In genomic region chr18:63314062-63314790, GRCh38 we compare ENCODE assay signal across 17 cellular contexts. TPM values are rescaled to one million over a fixed set of nuclear protein-coding genes. Genes with fewer than 3 reads are reported as not detected.
DNase-seq lines count a peak whose midpoint lies in the region; ATAC-seq, FAIRE-seq and TF ChIP-seq lines count a peak whose summit lies in the region.
"Had no signal": no experiment of that assay in that cellular context is flagged by ENCODE, and none has a peak within 500 bp of the region (broad histone marks: within the 10 kb centered on the region; RNA-seq: fewer than 3 reads in every experiment).

No MANE protein-coding gene starts in this region.

- H3K36me3 Mint-ChIP-seq in CD8-positive, alpha-beta T cell = peaks cover 21% of the 10 kb centered on the region
- H3K36me3 Mint-ChIP-seq in activated naive CD8-positive, alpha-beta T cell = peaks cover 17% of the 10 kb centered on the region
- peaks cover 36% of the 10 kb centered on the region for H3K36me3 Mint-ChIP-seq in natural killer cell treated with Interleukin-12 subunit alpha and Interleukin-12 subunit beta and Interleukin-15 and Interleukin-18, amount 100 ng/mL, for 72 hours

- peak overlapping the region; percentile 79 for H3K4me3 Mint-ChIP-seq in CD8-positive, alpha-beta T cell
- H3K4me3 Mint-ChIP-seq in activated naive CD8-positive, alpha-beta T cell = peak overlapping the region; percentile 93
- H3K4me3 Mint-ChIP-seq in natural killer cell treated with Interleukin-12 subunit alpha and Interleukin-12 subunit beta and Interleukin-15 and Interleukin-18, amount 100 ng/mL, for 72 hours = peak overlapping the region; percentile 96
- H3K4me3 Mint-ChIP-seq: dendritic cell treated with granulocyte-macrophage colony-stimulating factor and Interleukin-4, amounts not matched to agents 40 ng/mL and 50 ng/mL, for 4 days had no signal

- H3K27ac Mint-ChIP-seq in CD8-positive, alpha-beta T cell = peak overlapping the region; percentile 90
- peak overlapping the region; percentile 92 for H3K27ac Mint-ChIP-seq in activated naive CD8-positive, alpha-beta T cell
- H3K27ac Mint-ChIP-seq in natural killer cell treated with Interleukin-12 subunit alpha and Interleukin-12 subunit beta and Interleukin-15 and Interleukin-18, amount 100 ng/mL, for 72 hours = peak overlapping the region; percentile 95 to 99
- H3K27ac Mint-ChIP-seq: dendritic cell treated with granulocyte-macrophage colony-stimulating factor and Interleukin-4, amounts not matched to agents 40 ng/mL and 50 ng/mL, for 4 days had no signal

- no peaks in the 10 kb centered on the region for H3K9me3 Mint-ChIP-seq in CD8-positive, alpha-beta T cell
- H3K9me3 Mint-ChIP-seq in activated naive CD8-positive, alpha-beta T cell (ENCODE audit: low read depth) = no peaks in the 10 kb centered on the region
- H3K9me3 Mint-ChIP-seq in natural killer cell treated with Interleukin-12 subunit alpha and Interleukin-12 subunit beta and Interleukin-15 and Interleukin-18, amount 100 ng/mL, for 72 hours = no peaks in the 10 kb centered on the region
- H3K9me3 Mint-ChIP-seq: dendritic cell treated with granulocyte-macrophage colony-stimulating factor and Interleukin-4, amounts not matched to agents 40 ng/mL and 50 ng/mL, for 4 days had no signal

- FAIRE-seq in GM12892 (lab: Jason Lieb, UNC) = peak; percentile 50
- FAIRE-seq: islet of Langerhans had no signal

- intact Hi-C loops in CD8-positive, alpha-beta T cell (cut with DNase I, micrococcal nuclease) = loop anchor here (2.0 to 5.0 kb wide), 2 partner anchors 117 to 787 kb away; no protein-coding TSS in a partner anchor

- peak overlapping the region; percentile 12 for H3K4me3 ChIP-seq in CD8-positive, alpha-beta T cell (ENCODE audit: low read depth, low read length)
- H3K4me3 ChIP-seq: adrenal gland, SK-N-MC had no signal

- H3K27ac ChIP-seq in CD8-positive, alpha-beta T cell (ENCODE audit: low read depth, low read length) = no peak overlapping the region
- H3K27ac ChIP-seq: adrenal gland, foreskin keratinocyte, SK-N-MC had no signal

- TF ChIP-seq POLR2A in GM12892 (IDR thresholded peaks at IDR 0.05; ENCODE audit: low read depth, low read length) = no peak

- no peaks in the 10 kb centered on the region for H3K9me3 ChIP-seq in CD8-positive, alpha-beta T cell (ENCODE audit: low read length)
- H3K9me3 ChIP-seq: adrenal gland had no signal

- TF ChIP-seq CTCF in CD8-positive, alpha-beta T cell (IDR thresholded peaks at IDR 0.05) = no peak

- no peaks in the 10 kb centered on the region for H3K27me3 Mint-ChIP-seq in CD8-positive, alpha-beta T cell (ENCODE audit: low read depth)
- H3K27me3 Mint-ChIP-seq in activated naive CD8-positive, alpha-beta T cell = no peaks in the 10 kb centered on the region
- H3K27me3 Mint-ChIP-seq in natural killer cell treated with Interleukin-12 subunit alpha and Interleukin-12 subunit beta and Interleukin-15 and Interleukin-18, amount 100 ng/mL, for 72 hours = no peaks in the 10 kb centered on the region

- no peak for DNase-seq in CD8-positive, alpha-beta T cell
- DNase-seq in GM12892 (ENCODE audit: insufficient read length) = no peak
- DNase-seq in natural killer cell treated with Interleukin-12 subunit alpha and Interleukin-12 subunit beta and Interleukin-15 and Interleukin-18, amount 100 ng/mL, for 72 hours (ENCODE audit: low spot score) = no peak
- DNase-seq in GM19238 (ENCODE audit: insufficient read length, low spot score) = no peak
- DNase-seq: activated CD4-positive, alpha-beta T cell treated with anti-CD3 and anti-CD28 coated beads for 48 hours; adrenal gland; foreskin keratinocyte; GF-D8; NCI-H2107; NK-92 treated with Interleukin-12 subunit alpha and Interleukin-12 subunit beta, amount 100 ng/mL, for 24 hours had no signal

- peaks cover 81% of the 10 kb centered on the region for H3K4me1 Mint-ChIP-seq in CD8-positive, alpha-beta T cell (ENCODE audit: low read depth)
- H3K4me1 Mint-ChIP-seq in activated naive CD8-positive, alpha-beta T cell (ENCODE audit: low read depth) = peaks cover 71% of the 10 kb centered on the region
- H3K4me1 Mint-ChIP-seq in natural killer cell treated with Interleukin-12 subunit alpha and Interleukin-12 subunit beta and Interleukin-15 and Interleukin-18, amount 100 ng/mL, for 72 hours (ENCODE audit: low read depth in 2 of 2) = peaks cover 57 to 84% of the 10 kb centered on the region in 2 donors

- CTCF ChIA-PET in CD8-positive, alpha-beta T cell (lab: Charles Lee) = interaction anchor here (0.7 to 2.7 kb wide), 5 partner anchors 9 to 182 kb away, joined by 3 to 16 read pairs (median 5); no protein-coding TSS in a partner anchor

- H3K27me3 ChIP-seq in CD8-positive, alpha-beta T cell (ENCODE audit: insufficient read depth, low read length) = no peaks in the 10 kb centered on the region

- peaks cover 61% of the 10 kb centered on the region for H3K4me1 ChIP-seq in CD8-positive, alpha-beta T cell (ENCODE audit: insufficient read depth, low read length)
- H3K4me1 ChIP-seq: adrenal gland, foreskin keratinocyte had no signal

- no peak for ATAC-seq in CD8-positive, alpha-beta T cell
- ATAC-seq in natural killer cell treated with Interleukin-12 subunit alpha and Interleukin-12 subunit beta and Interleukin-15 and Interleukin-18, amount 100 ng/mL, for 72 hours = no peak
- ATAC-seq in HG03521 (IDR thresholded peaks at IDR 0.05; ENCODE audit: unreplicated experiment) = no peak
- no peak for ATAC-seq in HG03460 (IDR thresholded peaks at IDR 0.05; ENCODE audit: unreplicated experiment)
- ATAC-seq in GM19324 (IDR thresholded peaks at IDR 0.05; ENCODE audit: low FRiP score, unreplicated experiment) = no peak
- ATAC-seq: foreskin keratinocyte had no signal

- no peaks in the 10 kb centered on the region for H3K36me3 ChIP-seq in CD8-positive, alpha-beta T cell (ENCODE audit: insufficient read depth, low read length)
- H3K36me3 ChIP-seq: adrenal gland had no signal

- POLR2A ChIA-PET in CD8-positive, alpha-beta T cell (lab: Charles Lee) = interaction anchor here (0.6 to 2.1 kb wide), 6 partner anchors 11 to 154 kb away, joined by 3 to 5 read pairs (median 4); no protein-coding TSS in a partner anchor

RNA-seq across cellular contexts. Expression of gene BCL2, which starts 5.3 kb away (rescaled TPM):
- 10 to 100 TPM; 39.5 to 40.5 TPM for total RNA-seq in CD8-positive, alpha-beta T cell
- polyA plus RNA-seq in GM12892 (2012; ENCODE audit: missing spikeins) = 47.4 TPM
- total RNA-seq in natural killer cell treated with Interleukin-12 subunit alpha and Interleukin-12 subunit beta and Interleukin-15 and Interleukin-18, amount 100 ng/mL, for 72 hours = 10 to 100 TPM; 61.7 to 84.7 TPM

RNA-seq across cellular contexts. Expression of gene KDSR, which starts 52.8 kb away (rescaled TPM):
- 10 to 100 TPM; 12.8 to 13.9 TPM for total RNA-seq in CD8-positive, alpha-beta T cell
- polyA plus RNA-seq in GM12892 (2012; ENCODE audit: missing spikeins) = 17.8 TPM
- total RNA-seq in natural killer cell treated with Interleukin-12 subunit alpha and Interleukin-12 subunit beta and Interleukin-15 and Interleukin-18, amount 100 ng/mL, for 72 hours = 10 to 100 TPM; 21.4 to 38.5 TPM
